Comparison of ENCODE assay signal across 21 cellular contexts in genomic region chr4:37966044-37966443, GRCh38. TPM values are rescaled to one million over a fixed set of nuclear protein-coding genes. Genes with fewer than 3 reads are reported as not detected.
DNase-seq lines count a peak whose midpoint lies in the region; ATAC-seq and TF ChIP-seq lines count a peak whose summit lies in the region.
"Had no signal": no experiment of that assay in that cellular context is flagged by ENCODE, and none has a peak within 500 bp of the region (broad histone marks: within the 10 kb centered on the region; RNA-seq: fewer than 3 reads in every experiment).

No MANE protein-coding gene starts in this region.

- H3K79me2 ChIP-seq in Karpas-422 (ENCODE audit: low read length) = no peaks in the 10 kb centered on the region

- no peaks in the 10 kb centered on the region for H3K27me3 ChIP-seq in Karpas-422 (ENCODE audit: low read length)
- no peaks in the 10 kb centered on the region for H3K27me3 ChIP-seq in tibial artery
- no peaks in the 10 kb centered on the region for H3K27me3 ChIP-seq in CD8-positive, alpha-beta memory T cell (ENCODE audit: insufficient read depth, low read length, poor library complexity, severe bottlenecking)

- H3K36me3 ChIP-seq in Karpas-422 (ENCODE audit: insufficient read depth, low read length) = no peaks in the 10 kb centered on the region
- H3K36me3 ChIP-seq in tibial artery = no peaks in the 10 kb centered on the region
- no peaks in the 10 kb centered on the region for H3K36me3 ChIP-seq in CD8-positive, alpha-beta memory T cell (ENCODE audit: insufficient read depth, low read length)

- POLR2A ChIA-PET in CD8-positive, alpha-beta memory T cell (lab: Charles Lee) = no interaction called here

- H3K27ac ChIP-seq in C4-2B (peak overlapping the region; percentile 30; the same call in 1 of the 2 replicates), Karpas-422 (ENCODE audit: low read length) (no peak overlapping the region), tibial artery (peak overlapping the region; percentile 1 to 24)
- H3K27ac ChIP-seq in CD8-positive, alpha-beta memory T cell (ENCODE audit: low read depth, low read length) = no peak overlapping the region

- H3K27me3 Mint-ChIP-seq in naive B cell = no peaks in the 10 kb centered on the region
- H3K27me3 Mint-ChIP-seq in CD8-positive, alpha-beta memory T cell = no peaks in the 10 kb centered on the region
- H3K27me3 Mint-ChIP-seq: CD4-positive, CD25-positive, alpha-beta regulatory T cell had no signal

- no peak overlapping the region for H3K9ac ChIP-seq in Karpas-422 (ENCODE audit: low read length)

- H3K36me3 Mint-ChIP-seq in naive B cell = peaks cover 5 to 7% of the 10 kb centered on the region in 2 donors
- H3K36me3 Mint-ChIP-seq in CD8-positive, alpha-beta memory T cell = peaks cover 0 to 8% (median 2%) of the 10 kb centered on the region in 3 donors

- peak overlapping the region in 4 of 6 donors; percentile 7 to 74 (median 46) for H3K27ac Mint-ChIP-seq in naive B cell
- H3K27ac Mint-ChIP-seq in CD8-positive, alpha-beta memory T cell = no peak overlapping the region
- H3K27ac Mint-ChIP-seq: CD4-positive, CD25-positive, alpha-beta regulatory T cell; CD8-positive, alpha-beta T cell; GM23338; H9 had no signal

- TF ChIP-seq CTCF in C4-2B (conservative IDR thresholded peaks at IDR 0.05) (no peak), tibial artery (IDR thresholded peaks at IDR 0.05) (no peak)

- no peak overlapping the region for H3K4me3 ChIP-seq in Karpas-422 (ENCODE audit: low read length)
- H3K4me3 ChIP-seq in tibial artery = no peak overlapping the region
- no peak overlapping the region for H3K4me3 ChIP-seq in CD8-positive, alpha-beta memory T cell (ENCODE audit: low read length)
- H3K4me3 ChIP-seq: GM12878, GM23338 had no signal

- ATAC-seq in naive B cell (ENCODE audit: low read depth in 2 of 2) (no peak), GM18517 (IDR thresholded peaks at IDR 0.05; ENCODE audit: unreplicated experiment) (no peak)
- ATAC-seq: CD8-positive, alpha-beta T cell; GM12878; GM23338; HCT116 had no signal

- H2AFZ ChIP-seq in Karpas-422 (ENCODE audit: low read length) = no peak overlapping the region
- H2AFZ ChIP-seq: GM23338 had no signal

- peaks cover 0 to 1% (median 0%) of the 10 kb centered on the region in 7 donors for H3K9me3 Mint-ChIP-seq in naive B cell
- no peaks in the 10 kb centered on the region for H3K9me3 Mint-ChIP-seq in CD8-positive, alpha-beta memory T cell
- H3K9me3 Mint-ChIP-seq: CD8-positive, alpha-beta T cell had no signal

- H3K4me2 ChIP-seq in Karpas-422 (ENCODE audit: low read depth, low read length, poor library complexity, severe bottlenecking) = no peak overlapping the region
- H3K4me2 ChIP-seq: GM23338 had no signal

- CTCF ChIA-PET in CD8-positive, alpha-beta memory T cell (lab: Charles Lee) = no interaction called here

- H3K9me3 ChIP-seq in Karpas-422 (ENCODE audit: low read length) (no peaks in the 10 kb centered on the region), tibial artery (no peaks in the 10 kb centered on the region)
- H3K9me3 ChIP-seq in CD8-positive, alpha-beta memory T cell (ENCODE audit: low read length) = no peaks in the 10 kb centered on the region

- no peaks in the 10 kb centered on the region for H3K9me2 ChIP-seq in Karpas-422 (replicated peaks; ENCODE audit: insufficient read depth, low read length)

- H3K4me1 Mint-ChIP-seq in naive B cell = peaks cover 40 to 76% (median 58%) of the 10 kb centered on the region in 3 donors
- H3K4me1 Mint-ChIP-seq in CD8-positive, alpha-beta memory T cell = peaks cover 24 to 30% (median 27%) of the 10 kb centered on the region in 3 donors
- H3K4me1 Mint-ChIP-seq: GM23338 had no signal

- DNase-seq in Karpas-422 = peak; percentile 4
- DNase-seq in naive B cell = no peak
- DNase-seq in tibial artery = no peak
- DNase-seq in CD8-positive, alpha-beta memory T cell = no peak
- no peak for DNase-seq in posterior vena cava (ENCODE audit: low spot score)
- DNase-seq: C1 segment of cervical spinal cord; CD4-positive, CD25-positive, alpha-beta regulatory T cell; CD8-positive, alpha-beta T cell; DMS 273 treated with DMSO at 0.1 percent for 48 hours; EL; GDM1; H9 had no signal

- peaks cover 9% of the 10 kb centered on the region for H3K4me1 ChIP-seq in Karpas-422 (ENCODE audit: low read length)
- peaks cover 0 to 74% (median 36%) of the 10 kb centered on the region in 4 donors for H3K4me1 ChIP-seq in tibial artery
- H3K4me1 ChIP-seq in CD8-positive, alpha-beta memory T cell (ENCODE audit: insufficient read depth, low read length) = no peaks in the 10 kb centered on the region

- H4K20me1 ChIP-seq in Karpas-422 (ENCODE audit: insufficient read depth, low read depth, low read length) = no peaks in the 10 kb centered on the region

- no peak overlapping the region for H3K4me3 Mint-ChIP-seq in naive B cell
- H3K4me3 Mint-ChIP-seq in CD8-positive, alpha-beta memory T cell = no peak overlapping the region
- H3K4me3 Mint-ChIP-seq: CD4-positive, CD25-positive, alpha-beta regulatory T cell; CD8-positive, alpha-beta T cell; GM23338; H9 had no signal

- intact Hi-C loops in tibial artery (cut with DNase I; ENCODE audit: low total_unique reads) = no loop called here
- intact Hi-C loops in posterior vena cava (cut with DNase I) = no loop called here

RNA-seq across cellular contexts. Expression of gene PTTG2, which starts 5.8 kb away (rescaled TPM):
- total RNA-seq in Karpas-422 (2014; rRNA removed; shearing (Covaris generic); ENCODE audit: low replicate concordance) = 6.8 TPM in 1 of 2 replicates, not detected in the other
- 1 to 10 TPM in 1 of 6 donors, under 1 TPM in 3, not detected in 2; 0.51 to 1.4 (median 0.84) TPM for polyA plus RNA-seq in naive B cell (ENCODE audit: low read depth in 6 of 6)
- total RNA-seq in CD8-positive, alpha-beta memory T cell = under 1 TPM in 1 of 2 experiments, not detected in 1; 0.55 TPM
- polyA plus RNA-seq in CD8-positive, alpha-beta memory T cell = not detected
- 1 to 10 TPM; 2.5 to 2.6 TPM for total RNA-seq in posterior vena cava
- total RNA-seq: A172, A673, GM23338, H4, H9 had no signal
- polyA plus RNA-seq: BJ; CD4-positive, CD25-positive, alpha-beta regulatory T cell had no signal

Comparison
In these comparisons a context has a peak if more than half of its experiments do, and no peak if none do; other contexts are left out.
1. H3K27ac ChIP-seq: peak in C4-2B (single experiment) and tibial artery (2 of 2); none in Karpas-422 (single experiment) and CD8-positive, alpha-beta memory T cell (single experiment).
2. H3K27ac Mint-ChIP-seq: peak in naive B cell (4 of 6); none in CD8-positive, alpha-beta memory T cell (0 of 8).